Comparison of ENCODE assay signal across 10 cellular contexts in genomic region chr10:128058746-128059125, GRCh38.
"Had no signal": no experiment of that assay in that cellular context is flagged by ENCODE, and none has a peak within 500 bp of the region (broad histone marks: within the 10 kb centered on the region; RNA-seq: fewer than 3 reads in every experiment).

No MANE protein-coding gene starts in this region.

- DNase-seq: activated CD4-positive, alpha-beta T cell treated with anti-CD3 and anti-CD28 coated beads, Interleukin-2, amount 50 U/mL, for 4 hours; activated naive CD4-positive, alpha-beta T cell; caudate nucleus; cortex of kidney; hippocampal formation; retina had no signal

- H3K4me3 Mint-ChIP-seq: activated T-cell treated with anti-CD3 and anti-CD28 coated beads, Interleukin-2, amount 50 U/mL, for 72 hours had no signal

- ATAC-seq: gastroesophageal sphincter had no signal

- H3K9me3 ChIP-seq: gastroesophageal sphincter, tibial artery, vagina had no signal

- H3K9me3 Mint-ChIP-seq: activated T-cell treated with anti-CD3 and anti-CD28 coated beads, Interleukin-2, amount 50 U/mL, for 72 hours had no signal

- H3K27ac ChIP-seq: gastroesophageal sphincter, vagina had no signal

- H3K4me3 ChIP-seq: gastroesophageal sphincter, tibial artery, vagina had no signal
